ENCODE assay signal across 29 cellular contexts in the genomic region with DNA sequence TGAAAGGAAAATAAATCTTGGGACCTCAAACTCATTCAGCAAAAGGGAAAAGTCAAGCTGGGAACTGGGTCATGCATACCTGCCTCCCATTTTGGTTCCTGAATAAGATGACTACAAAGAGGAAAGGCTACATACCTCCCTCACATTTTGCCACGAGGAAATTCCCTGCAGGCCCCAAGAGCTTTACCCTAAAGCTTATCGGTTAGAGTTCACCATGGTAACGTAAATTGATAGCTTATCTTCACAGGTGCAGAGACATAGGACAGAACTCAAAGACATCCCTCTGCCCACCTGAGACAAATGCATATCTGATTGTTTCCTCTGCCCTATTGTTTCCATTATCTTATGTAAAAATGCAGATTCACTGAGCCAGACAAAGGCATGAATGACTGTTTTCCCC.
"Had no signal": no experiment of that assay in that cellular context is flagged by ENCODE, and none has a peak within 500 bp of the region (broad histone marks: within the 10 kb centered on the region; RNA-seq: fewer than 3 reads in every experiment).

No MANE protein-coding gene starts in this region.

- H3K27ac Mint-ChIP-seq: activated CD4-positive, alpha-beta memory T cell treated with anti-CD3 and anti-CD28 coated beads, Interleukin-2, amount 10 ng/mL, durations not matched to agents 7 days and 5 days; activated CD4-positive, alpha-beta T cell treated with anti-CD3 and anti-CD28 coated beads for 36 hours; activated CD4-positive, alpha-beta T cell treated with anti-CD3 and anti-CD28 coated beads, Interleukin-2, amount 10 ng/mL, durations not matched to agents 7 days and 5 days; activated naive CD8-positive, alpha-beta T cell; activated T-cell treated with anti-CD3 and anti-CD28 coated beads, Interleukin-2, amount 50 U/mL, for 24 hours; activated T-cell treated with anti-CD3 and anti-CD28 coated beads, Interleukin-2, amount 50 U/mL, for 72 hours; T-helper 17 cell; T-helper 2 cell treated with Interferon-gamma antibody and Interleukin-4, amounts not matched to agents 5 μg/mL and 100 μg/mL, for 36 hours had no signal

- DNase-seq: activated CD4-positive, alpha-beta memory T cell treated with anti-CD3 and anti-CD28 coated beads, Interleukin-2, amount 10 ng/mL, durations not matched to agents 7 days and 5 days; activated CD4-positive, alpha-beta T cell treated with anti-CD3 and anti-CD28 coated beads for 36 hours; activated CD4-positive, alpha-beta T cell treated with anti-CD3 and anti-CD28 coated beads, Interleukin-2, amount 10 ng/mL, durations not matched to agents 7 days and 5 days; activated CD4-positive, alpha-beta T cell treated with anti-CD3 and anti-CD28 coated beads, Interleukin-2, amount 50 U/mL, for 4 hours; activated CD4-positive, CD25-positive, alpha-beta regulatory T cell; activated CD4-positive, CD25-positive, alpha-beta regulatory T cell treated with anti-CD3 and anti-CD28 coated beads, Interleukin-2, amount 50 U/mL, for 72 hours; activated CD8-positive, alpha-beta memory T cell treated with anti-CD3 and anti-CD28 coated beads, Interleukin-2, amount 50 U/mL, for 48 hours; activated gamma-delta T cell; activated naive CD4-positive, alpha-beta T cell treated with anti-CD3 and anti-CD28 coated beads, Interleukin-2, amount 50 U/mL, for 16 hours; activated naive CD4-positive, alpha-beta T cell treated with Interleukin-2 at 50 U/mL for 16 hours; activated T-cell treated with anti-CD3 and anti-CD28 coated beads for 4 hours; activated T-cell treated with anti-CD3 and anti-CD28 coated beads, Interleukin-2, amount 50 U/mL, for 24 hours; activated T-cell treated with anti-CD3 and anti-CD28 coated beads, Interleukin-2, amount 50 U/mL, for 72 hours; amniotic stem cell; anterior cingulate cortex; body of pancreas; caudate nucleus; cortex of kidney; dermis blood vessel endothelial cell; effector CD4-positive, alpha-beta T cell; foreskin fibroblast; head of caudate nucleus; T-helper 1 cell; T-helper 17 cell; T1000; WERI-Rb-1 had no signal

- H3K27me3 ChIP-seq: body of pancreas had no signal

- H3K36me3 ChIP-seq: WERI-Rb-1 had no signal

- H3K4me3 ChIP-seq: body of pancreas had no signal

- H3K27ac ChIP-seq: body of pancreas, WERI-Rb-1 had no signal

- ATAC-seq: activated CD4-positive, alpha-beta T cell treated with anti-CD3 and anti-CD28 coated beads for 36 hours; activated T-cell treated with anti-CD3 and anti-CD28 coated beads, Interleukin-2, amount 50 U/mL, for 72 hours; body of pancreas; esophagus mucosa; T-helper 17 cell had no signal

- H3K4me3 Mint-ChIP-seq: activated CD4-positive, alpha-beta memory T cell treated with anti-CD3 and anti-CD28 coated beads, Interleukin-2, amount 10 ng/mL, durations not matched to agents 7 days and 5 days; activated CD4-positive, alpha-beta T cell treated with anti-CD3 and anti-CD28 coated beads for 36 hours; activated CD4-positive, alpha-beta T cell treated with anti-CD3 and anti-CD28 coated beads, Interleukin-2, amount 10 ng/mL, durations not matched to agents 7 days and 5 days; activated naive CD8-positive, alpha-beta T cell; activated T-cell treated with anti-CD3 and anti-CD28 coated beads, Interleukin-2, amount 50 U/mL, for 24 hours; activated T-cell treated with anti-CD3 and anti-CD28 coated beads, Interleukin-2, amount 50 U/mL, for 72 hours; T-helper 17 cell; T-helper 2 cell treated with Interferon-gamma antibody and Interleukin-4, amounts not matched to agents 5 μg/mL and 100 μg/mL, for 36 hours had no signal

- H3K4me1 Mint-ChIP-seq: activated CD4-positive, alpha-beta memory T cell treated with anti-CD3 and anti-CD28 coated beads, Interleukin-2, amount 10 ng/mL, durations not matched to agents 7 days and 5 days; activated CD4-positive, alpha-beta T cell treated with anti-CD3 and anti-CD28 coated beads for 36 hours; activated CD4-positive, alpha-beta T cell treated with anti-CD3 and anti-CD28 coated beads, Interleukin-2, amount 10 ng/mL, durations not matched to agents 7 days and 5 days; T-helper 17 cell had no signal

- H3K9me3 Mint-ChIP-seq: activated CD4-positive, alpha-beta memory T cell treated with anti-CD3 and anti-CD28 coated beads, Interleukin-2, amount 10 ng/mL, durations not matched to agents 7 days and 5 days; activated CD4-positive, alpha-beta T cell treated with anti-CD3 and anti-CD28 coated beads, Interleukin-2, amount 10 ng/mL, durations not matched to agents 7 days and 5 days; activated T-cell treated with anti-CD3 and anti-CD28 coated beads, Interleukin-2, amount 50 U/mL, for 24 hours; activated T-cell treated with anti-CD3 and anti-CD28 coated beads, Interleukin-2, amount 50 U/mL, for 72 hours; T-helper 2 cell treated with Interferon-gamma antibody and Interleukin-4, amounts not matched to agents 5 μg/mL and 100 μg/mL, for 36 hours had no signal
